Comparison of ENCODE assay signal across 19 cellular contexts in the genomic region with DNA sequence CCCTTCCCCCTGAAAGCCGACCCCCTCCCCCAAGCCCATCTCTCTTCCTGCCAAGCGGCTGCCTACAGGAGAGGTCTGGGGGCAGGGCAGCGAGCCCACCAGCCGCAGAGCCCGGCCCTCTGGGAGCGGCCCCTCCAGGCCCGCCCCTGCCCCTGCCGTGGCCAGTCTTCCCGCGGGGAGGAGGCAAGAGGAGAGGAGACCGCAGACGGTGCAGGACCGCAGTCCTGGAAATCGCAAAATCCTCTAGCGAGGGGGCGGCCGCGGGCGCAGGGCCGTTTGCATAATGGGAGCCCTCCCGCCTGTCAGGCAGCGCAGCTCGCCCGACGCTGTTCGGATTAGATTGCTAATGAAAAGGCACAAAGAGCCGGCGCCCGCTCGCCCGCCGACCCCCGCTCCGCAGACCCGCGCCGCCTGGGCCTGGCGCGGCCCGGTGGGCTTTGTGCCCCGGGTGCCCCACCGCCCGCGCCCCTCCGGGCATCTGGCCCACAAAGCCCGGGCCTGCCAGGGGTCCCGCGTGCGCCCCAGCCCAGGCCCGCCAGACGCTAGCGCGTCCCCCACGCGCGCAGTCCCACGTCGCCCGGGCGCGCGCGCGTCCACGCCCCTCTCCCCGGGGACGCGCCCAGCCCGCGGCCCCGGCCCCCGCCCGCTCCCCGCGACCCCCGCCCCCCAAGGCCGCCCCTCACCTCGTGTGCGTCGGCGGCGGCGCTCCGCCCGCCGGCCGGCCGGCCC. TPM values are rescaled to one million over a fixed set of nuclear protein-coding genes. Genes with fewer than 3 reads are reported as not detected.
DNase-seq lines count a peak whose midpoint lies in the region; ATAC-seq lines count a peak whose summit lies in the region.
"Not testable (repeated sequence)": the region's sequence is repeated elsewhere in the genome, so short reads cannot be mapped to it uniquely, and the experiment has no call there.
"Had no signal": no experiment of that assay in that cellular context is flagged by ENCODE, and none has a peak within 500 bp of the region (broad histone marks: within the 10 kb centered on the region; RNA-seq: fewer than 3 reads in every experiment).

No MANE protein-coding gene starts in this region.

- ATAC-seq in GM18867 (IDR thresholded peaks at IDR 0.05; ENCODE audit: unreplicated experiment) (peak; percentile 34), GM21367 (IDR thresholded peaks at IDR 0.05; ENCODE audit: unreplicated experiment) (peak; percentile 26), HG02642 (IDR thresholded peaks at IDR 0.05; ENCODE audit: poor library complexity, unreplicated experiment) (peak; percentile 39), HG03108 (IDR thresholded peaks at IDR 0.05; ENCODE audit: unreplicated experiment) (peak; percentile 24), right cardiac atrium (peak; percentile 18 to 24)
- ATAC-seq in activated T-cell treated with anti-CD3 and anti-CD28 coated beads, Interleukin-2, amount 50 U/mL, for 4 hours = peak; percentile 49 to 56
- peak; percentile 15 for ATAC-seq in stimulated activated naive CD8-positive, alpha-beta T cell treated with anti-CD3 and anti-CD28 coated beads, Interleukin-15, Interleukin-2, amounts not matched to agents 100 U/mL and 50 U/mL, for 24 hours

- not testable (repeated sequence) for DNase-seq in MG63; activated T-cell treated with anti-CD3 and anti-CD28 coated beads, Interleukin-2, amount 50 U/mL, for 4 hours; right cardiac atrium; stimulated activated naive CD8-positive, alpha-beta T cell treated with anti-CD3 and anti-CD28 coated beads, Interleukin-15, Interleukin-2, amounts not matched to agents 100 U/mL and 50 U/mL, for 24 hours

- H3K4me3 Mint-ChIP-seq in activated T-cell treated with anti-CD3 and anti-CD28 coated beads, Interleukin-2, amount 50 U/mL, for 4 hours = not testable (repeated sequence)

- peak overlapping the region; percentile 51 for H3K4me3 ChIP-seq in MG63
- not testable (repeated sequence) for H3K4me3 ChIP-seq in right cardiac atrium (ENCODE audit: low read length)

- H3K4me1 Mint-ChIP-seq in activated T-cell treated with anti-CD3 and anti-CD28 coated beads, Interleukin-2, amount 50 U/mL, for 4 hours (ENCODE audit: low read depth) = not testable (repeated sequence)

- not testable (repeated sequence) for H3K36me3 Mint-ChIP-seq in activated T-cell treated with anti-CD3 and anti-CD28 coated beads, Interleukin-2, amount 50 U/mL, for 4 hours (ENCODE audit: insufficient read depth)

- H3K27ac ChIP-seq in right cardiac atrium (ENCODE audit: low read length) = not testable (repeated sequence)

- no CpG with 5 or more reads among the region's 88 CpGs for WGBS in right cardiac atrium

- not testable (repeated sequence) for H3K27me3 ChIP-seq in MG63; right cardiac atrium (ENCODE audit: control insufficient read depth, insufficient read depth)

- intact Hi-C loops in right cardiac atrium (cut with DNase I) = not testable (repeated sequence)

- H3K9me3 Mint-ChIP-seq in activated T-cell treated with anti-CD3 and anti-CD28 coated beads, Interleukin-2, amount 50 U/mL, for 4 hours = not testable (repeated sequence)

- not testable (repeated sequence) for H3K27me3 Mint-ChIP-seq in activated T-cell treated with anti-CD3 and anti-CD28 coated beads, Interleukin-2, amount 50 U/mL, for 4 hours (ENCODE audit: low read depth)

- H3K9me3 ChIP-seq in MG63; right cardiac atrium (ENCODE audit: control insufficient read depth, low read length): not testable (repeated sequence)

- not testable (repeated sequence) for H3K4me1 ChIP-seq in right cardiac atrium (ENCODE audit: control insufficient read depth, insufficient read depth, low read length)

- H3K36me3 ChIP-seq in MG63 = not testable (repeated sequence)

RNA-seq across cellular contexts. Expression of a gene that starts 34.5 kb away (rescaled TPM):
- 0.17 and 2.0 TPM in 2 replicates for total RNA-seq in MG63 (2014; rRNA removed; shearing (Covaris generic); ENCODE audit: low replicate concordance)
- under 1 TPM; 0.45 to 0.89 (median 0.65) TPM for total RNA-seq in activated T-cell treated with anti-CD3 and anti-CD28 coated beads, Interleukin-2, amount 50 U/mL, for 4 hours
- total RNA-seq in right cardiac atrium = under 1 TPM; 0.06 to 0.21 (median 0.17) TPM
- 0.02 TPM for polyA plus RNA-seq in right cardiac atrium
- polyA plus RNA-seq: endothelial cell of umbilical vein had no signal

RNA-seq across cellular contexts. Expression of a gene that starts 49.7 kb away (rescaled TPM):
- not detected in 2 replicates for total RNA-seq in MG63 (2014; rRNA removed; shearing (Covaris generic); ENCODE audit: low replicate concordance)
- total RNA-seq in activated T-cell treated with anti-CD3 and anti-CD28 coated beads, Interleukin-2, amount 50 U/mL, for 4 hours = 1 to 10 TPM in 1 of 3 donors, under 1 TPM in 1, not detected in 1; 0.22 to 1.0 TPM
- total RNA-seq in right cardiac atrium = 1 to 10 TPM in 1 of 4 donors, under 1 TPM in 1, not detected in 2; 0.68 to 1.4 TPM
- 0.27 TPM for polyA plus RNA-seq in right cardiac atrium
- total RNA-seq: endothelial cell of umbilical vein; skeletal muscle tissue; subcutaneous adipose tissue; T-helper 1 cell treated with Interleukin-12 subunit alpha and Interleukin-12 subunit beta and Interleukin-4 antibody, amounts not matched to agents 30 ng/mL and 1 ng/mL, for 36 hours had no signal

RNA-seq across cellular contexts. Expression of a gene that starts 59.3 kb away (rescaled TPM):
- total RNA-seq in MG63 (2014; rRNA removed; shearing (Covaris generic); ENCODE audit: low replicate concordance) = not detected in 2 replicates
- total RNA-seq in activated T-cell treated with anti-CD3 and anti-CD28 coated beads, Interleukin-2, amount 50 U/mL, for 4 hours = not detected
- total RNA-seq in right cardiac atrium = not detected
- polyA plus RNA-seq in right cardiac atrium = not detected
- total RNA-seq: activated CD4-positive, alpha-beta memory T cell treated with anti-CD3 and anti-CD28 coated beads for 36 hours; activated naive CD8-positive, alpha-beta T cell treated with anti-CD3 and anti-CD28 coated beads for 36 hours; endothelial cell of umbilical vein; fibroblast of villous mesenchyme; H9; M059J; progenitor cell of endocrine pancreas; skeletal muscle tissue; subcutaneous adipose tissue; T-helper 1 cell treated with Interleukin-12 subunit alpha and Interleukin-12 subunit beta and Interleukin-4 antibody, amounts not matched to agents 30 ng/mL and 1 ng/mL, for 36 hours had no signal
- polyA plus RNA-seq: endothelial cell of umbilical vein, neural cell had no signal
